In the genomic region with DNA sequence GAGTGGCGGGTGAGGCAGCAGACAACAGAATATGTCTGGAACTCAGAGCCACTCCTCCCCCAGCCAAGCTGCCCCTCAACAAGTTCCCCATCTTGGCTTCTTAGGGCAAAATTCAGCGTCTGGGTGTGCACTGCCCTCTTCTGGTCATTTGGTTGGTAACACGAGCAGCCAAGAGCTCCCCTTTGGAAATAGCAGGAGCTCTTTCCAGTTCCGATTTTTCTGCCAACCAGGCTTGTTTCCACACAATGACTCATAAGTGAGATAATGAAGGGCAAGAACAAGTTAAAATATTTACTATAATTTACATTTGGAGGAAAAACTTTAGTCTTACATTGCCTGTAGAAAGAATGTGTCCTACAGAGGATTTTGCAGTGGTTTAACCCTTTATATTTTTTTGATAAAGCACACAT, we compare ENCODE assay signal across 8 cellular contexts.
DNase-seq lines count a peak whose midpoint lies in the region; ATAC-seq and TF ChIP-seq lines count a peak whose summit lies in the region.

No MANE protein-coding gene starts in this region.

- DNase-seq in A172 (ENCODE audit: low spot score) (peak; percentile 91), GM04503 (ENCODE audit: low read depth) (peak; percentile 55), HS-5 (ENCODE audit: low read depth) (peak; percentile 68), NOMO-1 treated with dmso at 0.1 percent for 144 hours (lab: John Stamatoyannopoulos, UW; ENCODE audit: unreplicated experiment) (peak; percentile 82), adrenal gland (peak; percentile 74 to 90 (median 79)), left ventricle myocardium inferior (peak; percentile 48), psoas muscle (peak; percentile 43 to 66)

- ATAC-seq in psoas muscle (peak; percentile 57 to 85 (median 68)), HG03025 (IDR thresholded peaks at IDR 0.05; ENCODE audit: low FRiP score, unreplicated experiment) (no peak)

- TF ChIP-seq CTCF in adrenal gland (IDR thresholded peaks at IDR 0.05) (peak; percentile 66 to 91 (median 88)), left ventricle myocardium inferior (IDR thresholded peaks at IDR 0.05; ENCODE audit: borderline replicate concordance) (peak; percentile 92), psoas muscle (IDR thresholded peaks at IDR 0.05) (peak; percentile 82)

- H3K4me3 ChIP-seq in adrenal gland (no peak overlapping the region), left ventricle myocardium inferior (no peak overlapping the region), psoas muscle (no peak overlapping the region)

- TF ChIP-seq POLR2A in adrenal gland (IDR thresholded peaks at IDR 0.05): no peak

- no peak overlapping the region for H3K27ac ChIP-seq in adrenal gland
- H3K27ac ChIP-seq in left ventricle myocardium inferior (replicated peaks): no peak overlapping the region
- no peak overlapping the region for H3K27ac ChIP-seq in psoas muscle

- WGBS in adrenal gland, 4 donors: 5 to 11% (median 9%) methylated on average over 4 of the region's 4 CpGs
- WGBS in psoas muscle, 3 donors: 2 to 5% (median 4%) methylated on average over 4 of the region's 4 CpGs

- intact Hi-C loops in adrenal gland (cut with DNase I): loop anchor here (2.0 to 5.0 kb wide), 4 partner anchors 140 to 325 kb away; no protein-coding TSS in a partner anchor
- intact Hi-C loops in left ventricle myocardium inferior (cut with micrococcal nuclease): loop anchor here (2.0 to 5.0 kb wide), 2 partner anchors 136 to 320 kb away; no protein-coding TSS in a partner anchor
- intact Hi-C loops in psoas muscle (cut with DNase I): loop anchor here (1.0 to 5.0 kb wide), 4 partner anchors 138 to 322 kb away; no protein-coding TSS in a partner anchor

- H3K4me1 ChIP-seq in adrenal gland (replicated peaks in 1 of 2) (peaks cover 0 to 13% of the 10 kb centered on the region in 2 donors), left ventricle myocardium inferior (peaks cover 6% of the 10 kb centered on the region), psoas muscle (no peaks in the 10 kb centered on the region)

- H3K9me3 ChIP-seq in adrenal gland (replicated peaks in 1 of 3) (no peaks in the 10 kb centered on the region), left ventricle myocardium inferior (replicated peaks) (no peaks in the 10 kb centered on the region), psoas muscle (no peaks in the 10 kb centered on the region)

- H3K36me3 ChIP-seq in adrenal gland (replicated peaks in 1 of 2) (no peaks in the 10 kb centered on the region), left ventricle myocardium inferior (no peaks in the 10 kb centered on the region), psoas muscle (ENCODE audit: insufficient read depth in 1 of 2, low read depth in 1 of 2) (no peaks in the 10 kb centered on the region)

- H3K27me3 ChIP-seq in adrenal gland (no peaks in the 10 kb centered on the region), left ventricle myocardium inferior (ENCODE audit: low read depth) (peaks cover 46% of the 10 kb centered on the region), psoas muscle (ENCODE audit: insufficient read depth in 3 of 3, low read length in 2 of 3) (no peaks in the 10 kb centered on the region)
